1 cellular context compared by ENCODE assay signal in the genomic region with DNA sequence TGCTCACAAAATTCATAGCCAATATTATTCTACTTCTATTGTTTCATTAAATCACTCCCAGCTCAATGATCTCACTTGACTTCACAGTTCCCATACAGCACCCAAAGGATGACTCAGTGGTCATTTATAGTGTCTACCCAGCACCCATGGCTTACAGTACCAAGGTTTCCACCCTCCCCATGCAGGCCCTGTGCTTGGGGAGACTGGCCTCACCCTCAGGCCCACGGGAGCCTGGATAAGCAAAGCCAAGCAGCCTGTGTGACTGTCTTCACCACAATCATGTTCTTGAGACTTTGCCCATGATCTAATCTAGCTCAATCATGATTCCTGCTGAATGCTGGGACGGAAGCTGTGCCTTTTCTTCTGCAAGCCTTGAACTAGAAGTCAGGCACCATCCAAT.
TF ChIP-seq lines count a peak whose summit lies in the region.

No MANE protein-coding gene starts in this region.

TF ChIP-seq in SK-N-SH treated with all-trans-retinoic acid at 6 μM for 48 hours, 23 proteins besides CTCF, POLR2A, EP300 and RAD21 (continued from another document):
- TF ChIP-seq, protein P1, sequence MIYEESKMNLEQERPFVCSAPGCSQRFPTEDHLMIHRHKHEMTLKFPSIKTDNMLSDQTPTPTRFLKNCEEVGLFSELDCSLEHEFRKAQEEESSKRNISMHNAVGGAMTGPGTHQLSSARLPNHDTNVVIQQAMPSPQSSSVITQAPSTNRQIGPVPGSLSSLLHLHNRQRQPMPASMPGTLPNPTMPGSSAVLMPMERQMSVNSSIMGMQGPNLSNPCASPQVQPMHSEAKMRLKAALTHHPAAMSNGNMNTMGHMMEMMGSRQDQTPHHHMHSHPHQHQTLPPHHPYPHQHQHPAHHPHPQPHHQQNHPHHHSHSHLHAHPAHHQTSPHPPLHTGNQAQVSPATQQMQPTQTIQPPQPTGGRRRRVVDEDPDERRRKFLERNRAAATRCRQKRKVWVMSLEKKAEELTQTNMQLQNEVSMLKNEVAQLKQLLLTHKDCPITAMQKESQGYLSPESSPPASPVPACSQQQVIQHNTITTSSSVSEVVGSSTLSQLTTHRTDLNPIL (CRISPR knock-in tag; IDR thresholded peaks at IDR 0.05; ENCODE audit: low read depth), result no peak
- TF ChIP-seq, protein P2, sequence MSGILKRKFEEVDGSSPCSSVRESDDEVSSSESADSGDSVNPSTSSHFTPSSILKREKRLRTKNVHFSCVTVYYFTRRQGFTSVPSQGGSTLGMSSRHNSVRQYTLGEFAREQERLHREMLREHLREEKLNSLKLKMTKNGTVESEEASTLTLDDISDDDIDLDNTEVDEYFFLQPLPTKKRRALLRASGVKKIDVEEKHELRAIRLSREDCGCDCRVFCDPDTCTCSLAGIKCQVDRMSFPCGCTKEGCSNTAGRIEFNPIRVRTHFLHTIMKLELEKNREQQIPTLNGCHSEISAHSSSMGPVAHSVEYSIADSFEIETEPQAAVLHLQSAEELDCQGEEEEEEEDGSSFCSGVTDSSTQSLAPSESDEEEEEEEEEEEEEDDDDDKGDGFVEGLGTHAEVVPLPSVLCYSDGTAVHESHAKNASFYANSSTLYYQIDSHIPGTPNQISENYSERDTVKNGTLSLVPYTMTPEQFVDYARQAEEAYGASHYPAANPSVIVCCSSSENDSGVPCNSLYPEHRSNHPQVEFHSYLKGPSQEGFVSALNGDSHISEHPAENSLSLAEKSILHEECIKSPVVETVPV (CRISPR knock-in tag; IDR thresholded peaks at IDR 0.05), result no peak
- TF ChIP-seq, protein P3, sequence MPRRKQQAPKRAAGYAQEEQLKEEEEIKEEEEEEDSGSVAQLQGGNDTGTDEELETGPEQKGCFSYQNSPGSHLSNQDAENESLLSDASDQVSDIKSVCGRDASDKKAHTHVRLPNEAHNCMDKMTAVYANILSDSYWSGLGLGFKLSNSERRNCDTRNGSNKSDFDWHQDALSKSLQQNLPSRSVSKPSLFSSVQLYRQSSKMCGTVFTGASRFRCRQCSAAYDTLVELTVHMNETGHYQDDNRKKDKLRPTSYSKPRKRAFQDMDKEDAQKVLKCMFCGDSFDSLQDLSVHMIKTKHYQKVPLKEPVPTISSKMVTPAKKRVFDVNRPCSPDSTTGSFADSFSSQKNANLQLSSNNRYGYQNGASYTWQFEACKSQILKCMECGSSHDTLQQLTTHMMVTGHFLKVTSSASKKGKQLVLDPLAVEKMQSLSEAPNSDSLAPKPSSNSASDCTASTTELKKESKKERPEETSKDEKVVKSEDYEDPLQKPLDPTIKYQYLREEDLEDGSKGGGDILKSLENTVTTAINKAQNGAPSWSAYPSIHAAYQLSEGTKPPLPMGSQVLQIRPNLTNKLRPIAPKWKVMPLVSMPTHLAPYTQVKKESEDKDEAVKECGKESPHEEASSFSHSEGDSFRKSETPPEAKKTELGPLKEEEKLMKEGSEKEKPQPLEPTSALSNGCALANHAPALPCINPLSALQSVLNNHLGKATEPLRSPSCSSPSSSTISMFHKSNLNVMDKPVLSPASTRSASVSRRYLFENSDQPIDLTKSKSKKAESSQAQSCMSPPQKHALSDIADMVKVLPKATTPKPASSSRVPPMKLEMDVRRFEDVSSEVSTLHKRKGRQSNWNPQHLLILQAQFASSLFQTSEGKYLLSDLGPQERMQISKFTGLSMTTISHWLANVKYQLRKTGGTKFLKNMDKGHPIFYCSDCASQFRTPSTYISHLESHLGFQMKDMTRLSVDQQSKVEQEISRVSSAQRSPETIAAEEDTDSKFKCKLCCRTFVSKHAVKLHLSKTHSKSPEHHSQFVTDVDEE (CRISPR knock-in tag; IDR thresholded peaks at IDR 0.05), result no peak
- TF ChIP-seq SNAI2 (CRISPR knock-in tag; IDR thresholded peaks at IDR 0.05), result no peak
- TF ChIP-seq OSR1 (CRISPR knock-in tag; IDR thresholded peaks at IDR 0.05), result no peak
- TF ChIP-seq ESRRG (CRISPR knock-in tag; IDR thresholded peaks at IDR 0.05), result no peak
- TF ChIP-seq TCF4 (CRISPR knock-in tag; IDR thresholded peaks at IDR 0.05; ENCODE audit: borderline replicate concordance), result no peak
- no peak for TF ChIP-seq ZC3H10 (CRISPR knock-in tag; IDR thresholded peaks at IDR 0.05)
- TF ChIP-seq, protein P4, sequence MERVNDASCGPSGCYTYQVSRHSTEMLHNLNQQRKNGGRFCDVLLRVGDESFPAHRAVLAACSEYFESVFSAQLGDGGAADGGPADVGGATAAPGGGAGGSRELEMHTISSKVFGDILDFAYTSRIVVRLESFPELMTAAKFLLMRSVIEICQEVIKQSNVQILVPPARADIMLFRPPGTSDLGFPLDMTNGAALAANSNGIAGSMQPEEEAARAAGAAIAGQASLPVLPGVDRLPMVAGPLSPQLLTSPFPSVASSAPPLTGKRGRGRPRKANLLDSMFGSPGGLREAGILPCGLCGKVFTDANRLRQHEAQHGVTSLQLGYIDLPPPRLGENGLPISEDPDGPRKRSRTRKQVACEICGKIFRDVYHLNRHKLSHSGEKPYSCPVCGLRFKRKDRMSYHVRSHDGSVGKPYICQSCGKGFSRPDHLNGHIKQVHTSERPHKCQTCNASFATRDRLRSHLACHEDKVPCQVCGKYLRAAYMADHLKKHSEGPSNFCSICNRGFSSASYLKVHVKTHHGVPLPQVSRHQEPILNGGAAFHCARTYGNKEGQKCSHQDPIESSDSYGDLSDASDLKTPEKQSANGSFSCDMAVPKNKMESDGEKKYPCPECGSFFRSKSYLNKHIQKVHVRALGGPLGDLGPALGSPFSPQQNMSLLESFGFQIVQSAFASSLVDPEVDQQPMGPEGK (CRISPR knock-in tag; IDR thresholded peaks at IDR 0.05; ENCODE audit: borderline replicate concordance), result no peak
